ENCODE assay signal across 16 cellular contexts in genomic region chr7:46035166-46035565, GRCh38.
DNase-seq lines count a peak whose midpoint lies in the region; TF ChIP-seq lines count a peak whose summit lies in the region.
"Had no signal": no experiment of that assay in that cellular context is flagged by ENCODE, and none has a peak within 500 bp of the region (broad histone marks: within the 10 kb centered on the region; RNA-seq: fewer than 3 reads in every experiment).

No MANE protein-coding gene starts in this region.

- no peaks in the 10 kb centered on the region for H3K9me2 ChIP-seq in PC-9 (ENCODE audit: insufficient read depth)

- H3K36me3 ChIP-seq in PC-9 (ENCODE audit: low read depth) (no peaks in the 10 kb centered on the region), smooth muscle cell (ENCODE audit: low read depth) (no peaks in the 10 kb centered on the region)

- H3F3A ChIP-seq in PC-9 (ENCODE audit: insufficient read depth, low read depth) (peaks cover 29% of the 10 kb centered on the region), smooth muscle cell (ENCODE audit: low read depth) (peaks cover 14% of the 10 kb centered on the region)

- intact Hi-C loops in PC-9 (cut with micrococcal nuclease; ENCODE audit: unreplicated experiment): no loop called here

- peak overlapping the region; percentile 63; the same call in 1 of the 2 replicates for H2AFZ ChIP-seq in PC-9
- no peak overlapping the region for H2AFZ ChIP-seq in smooth muscle cell (ENCODE audit: low read depth)

- peaks cover 49% of the 10 kb centered on the region for H3K4me1 ChIP-seq in PC-9 (replicated peaks; ENCODE audit: insufficient read depth)
- peaks cover 3% of the 10 kb centered on the region for H3K4me1 ChIP-seq in smooth muscle cell (ENCODE audit: low read depth)

- DNase-seq in ELR (ENCODE audit: low read depth): peak; percentile 23
- peak in 1 of 2 experiments; percentile 81 for DNase-seq in PC-9
- peak; percentile 52 for DNase-seq in kidney tubule cell (ENCODE audit: low spot score)
- no peak for DNase-seq in smooth muscle cell (lab: John Stamatoyannopoulos, UW; ENCODE audit: unreplicated experiment)
- no peak for DNase-seq in activated CD4-positive, alpha-beta T cell treated with anti-CD3 and anti-CD28 coated beads, Interleukin-2, amount 50 U/mL, for 48 hours
- no peak for DNase-seq in NCI-H187 treated with DMSO at 0.1 percent for 48 hours (lab: John Stamatoyannopoulos, UW)
- DNase-seq in midbrain (lab: John Stamatoyannopoulos, UW): no peak
- DNase-seq: ACHN; C1 segment of cervical spinal cord; CD8-positive, alpha-beta memory T cell; H7; NCI-H1436; NCI-H2029 treated with DMSO at 0.1 percent for 48 hours; NCI-H2171 treated with DMSO at 0.1 percent for 48 hours; NCI-H446 treated with DMSO at 0.1 percent for 48 hours; SIG-M5 had no signal

- H3K4me3 ChIP-seq in PC-9 (no peak overlapping the region), smooth muscle cell (no peak overlapping the region)

- peaks cover 3% of the 10 kb centered on the region; the same call in 1 of the 2 replicates for H3K9me3 ChIP-seq in PC-9 (ENCODE audit: insufficient read depth, low read depth)
- no peaks in the 10 kb centered on the region for H3K9me3 ChIP-seq in smooth muscle cell (replicated peaks; ENCODE audit: low read depth)

- TF ChIP-seq CTCF in PC-9 (conservative IDR thresholded peaks at IDR 0.05): no peak
- no peak for TF ChIP-seq CTCF in smooth muscle cell (IDR thresholded peaks at IDR 0.05; ENCODE audit: borderline replicate concordance, insufficient read depth, poor library complexity, severe bottlenecking)

- no peak overlapping the region for H3K9ac ChIP-seq in smooth muscle cell (ENCODE audit: low read depth)

- CTCF ChIA-PET in PC-9 (lab: Charles Lee): no interaction called here

- no peaks in the 10 kb centered on the region for H4K20me1 ChIP-seq in PC-9 (ENCODE audit: insufficient read depth)
- no peaks in the 10 kb centered on the region for H4K20me1 ChIP-seq in smooth muscle cell (ENCODE audit: low read depth)

- H3K4me2 ChIP-seq in PC-9 (peak overlapping the region; percentile 41), smooth muscle cell (peak overlapping the region; percentile 16)

- POLR2A ChIA-PET in PC-9 (lab: Charles Lee; ENCODE audit: unreplicated experiment): interaction anchor here (0.6 kb wide), 1 partner anchor 257 kb away, joined by 5 read pairs; no protein-coding TSS in a partner anchor

- H3K79me2 ChIP-seq in PC-9 (ENCODE audit: low read depth) (no peaks in the 10 kb centered on the region), smooth muscle cell (ENCODE audit: low read depth) (no peaks in the 10 kb centered on the region)

- no TSS peak for BruUV-seq in PC-9 (replicated peaks; lab: Mats Ljungman, UMichigan)

- WGBS in smooth muscle cell (ENCODE audit: low lambda C conversion rate): 94% methylated on average over 1 of the region's 1 CpG

- H3K27me3 ChIP-seq in PC-9 (ENCODE audit: insufficient read depth, low read depth): no peaks in the 10 kb centered on the region
- no peaks in the 10 kb centered on the region for H3K27me3 ChIP-seq in smooth muscle cell (ENCODE audit: low read depth)

- H3K27ac ChIP-seq in PC-9 (peak overlapping the region; percentile 92), smooth muscle cell (ENCODE audit: low read depth) (peak overlapping the region; percentile 4)

Comparison
In these comparisons a context has a peak if more than half of its experiments do, and no peak if none do; other contexts are left out.
1. DNase-seq: peak in ELR (single experiment) and kidney tubule cell (single experiment); none in smooth muscle cell (single experiment), activated CD4-positive, alpha-beta T cell treated with anti-CD3 and anti-CD28 coated beads, Interleukin-2, amount 50 U/mL, for 48 hours (0 of 2), NCI-H187 treated with DMSO at 0.1 percent for 48 hours (single experiment) and midbrain (single experiment).